In the genomic region with DNA sequence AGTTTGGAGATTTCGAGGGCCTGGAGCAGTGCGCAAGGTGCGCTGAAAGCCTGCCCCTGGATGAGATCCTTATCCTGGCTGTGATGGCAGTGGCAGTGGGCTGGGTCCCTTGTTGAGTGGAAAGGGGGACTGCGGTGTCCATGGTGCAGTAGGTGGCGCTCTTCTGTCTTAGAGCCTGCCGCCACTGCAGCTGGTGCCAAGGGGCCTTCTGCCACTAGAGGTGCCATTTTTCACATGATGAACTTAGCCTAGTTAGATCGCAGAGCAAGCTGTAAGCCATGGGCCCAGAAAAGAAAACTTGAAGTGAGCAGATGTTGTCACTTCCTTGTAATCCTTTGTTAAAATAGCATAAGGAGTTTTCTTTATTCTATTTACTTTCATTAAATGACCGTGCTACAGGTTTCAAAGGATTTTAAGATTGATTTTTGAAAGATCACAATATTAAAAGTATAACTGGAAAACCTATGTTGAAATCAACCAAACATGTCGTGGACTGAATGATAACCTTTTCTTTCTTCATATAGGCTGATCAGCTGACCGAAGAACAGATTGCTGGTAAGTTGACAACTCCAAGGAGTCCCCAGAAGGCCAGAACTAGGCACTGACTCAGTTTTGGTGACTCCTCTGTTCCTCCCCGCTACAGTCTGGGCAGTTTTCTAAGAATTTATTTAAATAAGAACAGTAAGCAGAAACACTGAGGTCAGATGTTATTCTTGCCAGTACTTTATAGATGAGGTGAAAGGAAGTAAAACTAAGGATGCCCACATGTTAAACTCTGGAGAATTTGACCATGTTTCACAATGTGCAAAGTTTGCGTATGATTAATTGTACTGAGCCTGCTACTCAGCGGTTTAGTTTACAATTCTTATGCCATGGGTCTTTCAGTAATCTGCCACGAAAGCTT, we compare ENCODE assay signal across 7 cellular contexts. TPM values are rescaled to one million over a fixed set of nuclear protein-coding genes. Genes with fewer than 3 reads are reported as not detected.
DNase-seq lines count a peak whose midpoint lies in the region; ATAC-seq, FAIRE-seq and TF ChIP-seq lines count a peak whose summit lies in the region.

No MANE protein-coding gene starts in this region.

- peak overlapping the region; percentile 62 for H3K27ac ChIP-seq in astrocyte (ENCODE audit: low read depth, low read length)

- H2AFZ ChIP-seq in astrocyte (ENCODE audit: low read depth, low read length), result no peak overlapping the region

- no peak for FAIRE-seq in astrocyte (lab: Jason Lieb, UNC)

- H3K4me3 Mint-ChIP-seq in astrocyte (ENCODE audit: unreplicated experiment), result peak overlapping the region; percentile 95

- H3K36me3 ChIP-seq in astrocyte (ENCODE audit: insufficient read depth, low read length), result peaks cover 36% of the 10 kb centered on the region

- H3K9ac ChIP-seq in astrocyte (ENCODE audit: low read length), result peak overlapping the region; percentile 92

- peaks cover 13% of the 10 kb centered on the region for H3K36me3 Mint-ChIP-seq in astrocyte (ENCODE audit: low read depth, unreplicated experiment)

- intact Hi-C loops in sciatic nerve (cut with DNase I), result no loop called here

- peaks cover 14% of the 10 kb centered on the region for H3K4me1 ChIP-seq in astrocyte (ENCODE audit: insufficient read depth, low read length)

- peak; percentile 82 to 90 for DNase-seq in NCI-H1930 (lab: John Stamatoyannopoulos, UW)
- peak; percentile 40 for DNase-seq in T1000 (lab: John Stamatoyannopoulos, UW)
- peak; percentile 81 for DNase-seq in astrocyte (ENCODE audit: low read depth)
- DNase-seq in hippocampal formation (lab: John Stamatoyannopoulos, UW), result peak; percentile 89 to 97
- DNase-seq in sciatic nerve (ENCODE audit: low spot score), result peak; percentile 92

- H3K9me3 ChIP-seq in astrocyte (ENCODE audit: insufficient read depth, low read depth, low read length), result no peaks in the 10 kb centered on the region

- H4K20me1 ChIP-seq in astrocyte (ENCODE audit: insufficient read depth, low read length), result peaks cover 70% of the 10 kb centered on the region

- H3K79me2 ChIP-seq in astrocyte (ENCODE audit: insufficient read depth, low read length), result peaks cover 55% of the 10 kb centered on the region

- H3K4me2 ChIP-seq in astrocyte (ENCODE audit: low read length), result peak overlapping the region; percentile 90

- H3K9me3 Mint-ChIP-seq in astrocyte (ENCODE audit: unreplicated experiment), result no peaks in the 10 kb centered on the region

- peak overlapping the region; percentile 99 for H3K4me3 ChIP-seq in astrocyte (ENCODE audit: insufficient read depth, low read depth, low read length)

- H3K27me3 ChIP-seq in astrocyte (ENCODE audit: insufficient read depth, low read length), result no peaks in the 10 kb centered on the region

- H3K4me1 Mint-ChIP-seq in astrocyte (ENCODE audit: low read depth, unreplicated experiment), result peaks cover 18% of the 10 kb centered on the region

- no peaks in the 10 kb centered on the region for H3K27me3 Mint-ChIP-seq in astrocyte (ENCODE audit: low read depth, unreplicated experiment)

- ATAC-seq in GM18499 (IDR thresholded peaks at IDR 0.05; ENCODE audit: insufficient read depth, unreplicated experiment) (peak; percentile 40), HG02973 (IDR thresholded peaks at IDR 0.05; ENCODE audit: unreplicated experiment) (peak; percentile 40), sciatic nerve (peak; percentile 85)

- TF ChIP-seq CTCF in astrocyte (IDR thresholded peaks at IDR 0.05; ENCODE audit: insufficient read depth, low read depth, low read length), result peak; percentile 99

- peak overlapping the region; percentile 62 for H3K27ac Mint-ChIP-seq in astrocyte (ENCODE audit: unreplicated experiment)

RNA-seq across cellular contexts. Expression of a gene that starts 3.0 kb away (rescaled TPM):
- total RNA-seq in astrocyte (302 and 347 TPM in 2 replicates), sciatic nerve (340 TPM)

Comparison
In these comparisons a context has a peak if more than half of its experiments do, and no peak if none do; other contexts are left out.
1. Peak in every context shown above with its lines: DNase-seq, ATAC-seq, H3K4me3 ChIP-seq and H3K27ac ChIP-seq.
2. DNase-seq: peak in every context shown above with its lines; median percentile 93 in hippocampal formation; 92 in sciatic nerve; 86 in NCI-H1930; 81 in astrocyte; 40 in T1000.